ENCODE assay signal across 11 cellular contexts in the genomic region with DNA sequence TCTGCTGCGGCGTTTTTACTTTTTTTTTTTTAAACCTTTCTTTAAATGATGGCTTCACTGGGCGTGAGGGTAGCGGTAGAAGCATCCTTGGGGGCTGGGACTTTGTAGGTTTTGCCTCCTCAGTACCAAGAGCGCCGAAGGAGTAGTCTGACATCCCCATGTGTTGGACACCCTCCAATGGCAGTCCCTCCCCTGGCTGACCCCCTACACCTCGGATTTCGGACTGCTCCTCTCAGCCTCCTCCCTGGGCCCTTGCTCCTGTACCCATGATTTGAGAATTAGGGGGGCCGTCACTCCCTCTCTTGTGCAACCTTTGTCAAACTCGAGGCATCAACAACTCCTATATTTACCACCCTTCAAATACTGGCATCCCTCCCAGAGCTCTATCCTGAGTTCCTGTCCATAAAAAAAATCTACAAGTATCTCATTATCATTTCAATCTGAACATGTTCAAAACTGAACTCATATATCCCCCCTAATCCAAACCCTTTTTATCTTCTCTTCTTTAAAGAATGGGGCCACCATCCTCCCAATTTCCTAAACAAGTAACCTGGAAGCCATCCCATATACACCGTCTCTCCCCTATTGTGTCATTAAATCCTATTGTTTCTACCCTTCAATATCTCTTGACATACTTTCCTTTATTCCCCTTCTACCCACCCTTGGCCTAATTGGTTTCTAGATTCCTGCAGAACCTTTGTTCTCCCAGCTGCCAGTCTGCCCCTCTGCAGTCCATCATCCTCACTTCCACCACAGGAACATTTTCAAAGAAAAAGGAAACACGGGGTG. TPM values are rescaled to one million over a fixed set of nuclear protein-coding genes. Genes with fewer than 3 reads are reported as not detected.
A peak's percentile ranks its signal among the peaks of the same experiment; 100 is the strongest.
DNase-seq lines count a peak whose midpoint lies in the region; ATAC-seq and TF ChIP-seq lines count a peak whose summit lies in the region.
"Had no signal": no experiment of that assay in that cellular context is flagged by ENCODE, and none has a peak within 500 bp of the region (broad histone marks: within the 10 kb centered on the region; RNA-seq: fewer than 3 reads in every experiment).

No MANE protein-coding gene starts in this region.

- H3K36me3 Mint-ChIP-seq in HFFc6 (ENCODE audit: low read depth), result no peaks in the 10 kb centered on the region
- H3K36me3 Mint-ChIP-seq in activated T-helper 1 cell treated with anti-CD3 and anti-CD28 coated beads, Interleukin-12 subunit alpha, Interleukin-12 subunit beta, Interleukin-2, Interleukin-4 antibody, amounts not matched to agents 30 ng/mL and 10 ng/mL and 1 ng/mL, durations not matched to agents 14 hours and 24 hours and 36 hours (ENCODE audit: low read depth), result no peaks in the 10 kb centered on the region
- H3K36me3 Mint-ChIP-seq in mesothelial cell of epicardium, result no peaks in the 10 kb centered on the region

- 71% methylated on average over 12 of the region's 12 CpGs for WGBS in body of pancreas, 2 donors
- 81 to 83% methylated on average over 12 of the region's 12 CpGs for WGBS in thyroid gland, 2 donors

- DNase-seq in HFFc6, result no peak
- DNase-seq in activated T-helper 1 cell treated with anti-CD3 and anti-CD28 coated beads, Interleukin-12 subunit alpha, Interleukin-12 subunit beta, Interleukin-2, Interleukin-4 antibody, amounts not matched to agents 30 ng/mL and 10 ng/mL and 1 ng/mL, durations not matched to agents 14 hours and 24 hours and 36 hours (ENCODE audit: low spot score), result no peak
- DNase-seq in mesothelial cell of epicardium (ENCODE audit: low spot score in 2 of 2, unreplicated experiment in 2 of 2), result no peak
- no peak for DNase-seq in SKM-1 treated with dmso at 0.1 percent for 144 hours (lab: John Stamatoyannopoulos, UW; ENCODE audit: unreplicated experiment)
- no peak for DNase-seq in body of pancreas
- DNase-seq in thyroid gland, result no peak
- no peak for DNase-seq in foreskin melanocyte
- DNase-seq: activated CD4-positive, CD25-positive, alpha-beta regulatory T cell; left cardiac atrium; NCI-H446 treated with DMSO at 0.1 percent for 48 hours had no signal

- peak overlapping the region in 8 of 10 experiments; percentile 57 to 78 (median 67); a peak in 10 of 20 replicates for H3K4me3 ChIP-seq in BLaER1 treated with 17β-estradiol and CSF1 and Interleukin-3, amounts not matched to agents 10 nM and 100 nM
- H3K4me3 ChIP-seq in body of pancreas, result no peak overlapping the region
- peak overlapping the region in 1 of 3 donors; percentile 54 for H3K4me3 ChIP-seq in thyroid gland (replicated peaks in 1 of 3)

- H3K36me3 ChIP-seq in BLaER1 treated with 17β-estradiol and CSF1 and Interleukin-3, amounts not matched to agents 10 nM and 100 nM, result no peaks in the 10 kb centered on the region
- H3K36me3 ChIP-seq in body of pancreas (replicated peaks in 1 of 2; ENCODE audit: insufficient read depth in 1 of 2, low read depth in 2 of 2) (no peaks in the 10 kb centered on the region), thyroid gland (no peaks in the 10 kb centered on the region)

- TF ChIP-seq CTCF in HFFc6 (IDR thresholded peaks at IDR 0.05) (no peak), mesothelial cell of epicardium (IDR thresholded peaks at IDR 0.05; ENCODE audit: unreplicated experiment) (no peak), body of pancreas (IDR thresholded peaks at IDR 0.05) (no peak), thyroid gland (IDR thresholded peaks at IDR 0.05) (no peak)

- peaks cover 49 to 69% (median 61%) of the 10 kb centered on the region in 11 experiments for H3K27me3 ChIP-seq in BLaER1 treated with 17β-estradiol and CSF1 and Interleukin-3, amounts not matched to agents 10 nM and 100 nM
- H3K27me3 ChIP-seq in body of pancreas (no peaks in the 10 kb centered on the region), thyroid gland (no peaks in the 10 kb centered on the region)

- H3K4me1 ChIP-seq in BLaER1 treated with 17β-estradiol and CSF1 and Interleukin-3, amounts not matched to agents 10 nM and 100 nM, result peaks cover 6 to 16% (median 15%) of the 10 kb centered on the region in 10 experiments; a peak in 18 of 20 replicates
- peaks cover 25% of the 10 kb centered on the region for H3K4me1 ChIP-seq in body of pancreas
- H3K4me1 ChIP-seq in thyroid gland, result peaks cover 0 to 13% of the 10 kb centered on the region in 2 donors

- TF ChIP-seq POLR2A in body of pancreas (IDR thresholded peaks at IDR 0.05) (no peak), thyroid gland (IDR thresholded peaks at IDR 0.05) (no peak)

- H3K9me3 ChIP-seq in BLaER1 treated with 17β-estradiol and CSF1 and Interleukin-3, amounts not matched to agents 10 nM and 100 nM (replicated peaks in 1 of 11), result peaks cover 0 to 9% (median 0%) of the 10 kb centered on the region in 11 experiments; a peak in 2 of 22 replicates
- H3K9me3 ChIP-seq in body of pancreas (no peaks in the 10 kb centered on the region), thyroid gland (no peaks in the 10 kb centered on the region)

- H3K4me3 Mint-ChIP-seq in HFFc6 (peak overlapping the region; percentile 39; the same call in 1 of the 2 replicates), mesothelial cell of epicardium (peak overlapping the region; percentile 66)
- peak overlapping the region; percentile 63 for H3K4me3 Mint-ChIP-seq in activated T-helper 1 cell treated with anti-CD3 and anti-CD28 coated beads, Interleukin-12 subunit alpha, Interleukin-12 subunit beta, Interleukin-2, Interleukin-4 antibody, amounts not matched to agents 30 ng/mL and 10 ng/mL and 1 ng/mL, durations not matched to agents 14 hours and 24 hours and 36 hours

- peaks cover 6% of the 10 kb centered on the region; the same call in 1 of the 2 replicates for H3K4me1 Mint-ChIP-seq in HFFc6 (ENCODE audit: low read depth)
- peaks cover 13% of the 10 kb centered on the region for H3K4me1 Mint-ChIP-seq in activated T-helper 1 cell treated with anti-CD3 and anti-CD28 coated beads, Interleukin-12 subunit alpha, Interleukin-12 subunit beta, Interleukin-2, Interleukin-4 antibody, amounts not matched to agents 30 ng/mL and 10 ng/mL and 1 ng/mL, durations not matched to agents 14 hours and 24 hours and 36 hours (ENCODE audit: low read depth)
- H3K4me1 Mint-ChIP-seq in mesothelial cell of epicardium, result peaks cover 14% of the 10 kb centered on the region

- H3K9me3 Mint-ChIP-seq in HFFc6 (no peaks in the 10 kb centered on the region), mesothelial cell of epicardium (no peaks in the 10 kb centered on the region)
- no peaks in the 10 kb centered on the region for H3K9me3 Mint-ChIP-seq in activated T-helper 1 cell treated with anti-CD3 and anti-CD28 coated beads, Interleukin-12 subunit alpha, Interleukin-12 subunit beta, Interleukin-2, Interleukin-4 antibody, amounts not matched to agents 30 ng/mL and 10 ng/mL and 1 ng/mL, durations not matched to agents 14 hours and 24 hours and 36 hours

- no peak overlapping the region for H3K27ac ChIP-seq in BLaER1 treated with 17β-estradiol and CSF1 and Interleukin-3, amounts not matched to agents 10 nM and 100 nM
- H3K27ac ChIP-seq in body of pancreas, result peak overlapping the region in 1 of 4 donors; percentile 84
- no peak overlapping the region for H3K27ac ChIP-seq in thyroid gland

- H3K27ac Mint-ChIP-seq in HFFc6 (no peak overlapping the region), mesothelial cell of epicardium (no peak overlapping the region)
- no peak overlapping the region for H3K27ac Mint-ChIP-seq in activated T-helper 1 cell treated with anti-CD3 and anti-CD28 coated beads, Interleukin-12 subunit alpha, Interleukin-12 subunit beta, Interleukin-2, Interleukin-4 antibody, amounts not matched to agents 30 ng/mL and 10 ng/mL and 1 ng/mL, durations not matched to agents 14 hours and 24 hours and 36 hours

- no peak overlapping the region for H3K9ac ChIP-seq in BLaER1 treated with 17β-estradiol and CSF1 and Interleukin-3, amounts not matched to agents 10 nM and 100 nM

- intact Hi-C loops in activated T-helper 1 cell treated with anti-CD3 and anti-CD28 coated beads, Interleukin-12 subunit alpha, Interleukin-12 subunit beta, Interleukin-2, Interleukin-4 antibody, amounts not matched to agents 30 ng/mL and 10 ng/mL and 1 ng/mL, durations not matched to agents 14 hours and 24 hours and 36 hours (cut with micrococcal nuclease), result loop anchor here (5.0 kb wide), 1 partner anchor 53 kb away; a partner anchor contains a TSS
- intact Hi-C loops in body of pancreas (cut with DNase I) (no loop called here), thyroid gland (cut with DNase I) (no loop called here)

- peak overlapping the region; percentile 88 to 100 (median 98); a peak in 19 of 22 replicates for H3K4me2 ChIP-seq in BLaER1 treated with 17β-estradiol and CSF1 and Interleukin-3, amounts not matched to agents 10 nM and 100 nM

- ATAC-seq in body of pancreas, result no peak

- peaks cover 0 to 13% (median 0%) of the 10 kb centered on the region in 11 experiments; a peak in 3 of 22 replicates for H4K20me1 ChIP-seq in BLaER1 treated with 17β-estradiol and CSF1 and Interleukin-3, amounts not matched to agents 10 nM and 100 nM

- H3K27me3 Mint-ChIP-seq in HFFc6 (ENCODE audit: insufficient read depth) (peaks cover 41% of the 10 kb centered on the region), mesothelial cell of epicardium (ENCODE audit: low read depth) (peaks cover 65% of the 10 kb centered on the region)
- H3K27me3 Mint-ChIP-seq in activated T-helper 1 cell treated with anti-CD3 and anti-CD28 coated beads, Interleukin-12 subunit alpha, Interleukin-12 subunit beta, Interleukin-2, Interleukin-4 antibody, amounts not matched to agents 30 ng/mL and 10 ng/mL and 1 ng/mL, durations not matched to agents 14 hours and 24 hours and 36 hours (ENCODE audit: insufficient read depth), result peaks cover 55% of the 10 kb centered on the region

RNA-seq across cellular contexts. Expression of a gene that starts 1.2 kb away (rescaled TPM):
- under 1 TPM; 0.06 to 0.19 (median 0.08) TPM for total RNA-seq in HFFc6 (2021; fragmentation: NEBNext Ultra II Directional; extraction: Animal tissue kit (Norgen Biotek cat#: 25700))
- total RNA-seq in activated T-helper 1 cell treated with anti-CD3 and anti-CD28 coated beads, Interleukin-12 subunit alpha, Interleukin-12 subunit beta, Interleukin-2, Interleukin-4 antibody, amounts not matched to agents 30 ng/mL and 10 ng/mL and 1 ng/mL, durations not matched to agents 14 hours and 24 hours and 36 hours, result 0.22 and 0.29 TPM in 2 replicates
- total RNA-seq in mesothelial cell of epicardium (6.1 to 6.3 TPM (median 6.1 TPM) in 3 replicates), body of pancreas (10 to 100 TPM; 13.5 to 21.8 TPM), thyroid gland (1 to 10 TPM; 2.4 to 7.2 (median 4.4) TPM)

RNA-seq across cellular contexts. Expression of a gene that starts 53.3 kb away (rescaled TPM):
- 10 to 100 TPM; 40.6 to 53.4 (median 47.9) TPM for total RNA-seq in HFFc6 (2021; fragmentation: NEBNext Ultra II Directional; extraction: Animal tissue kit (Norgen Biotek cat#: 25700))
- total RNA-seq in activated T-helper 1 cell treated with anti-CD3 and anti-CD28 coated beads, Interleukin-12 subunit alpha, Interleukin-12 subunit beta, Interleukin-2, Interleukin-4 antibody, amounts not matched to agents 30 ng/mL and 10 ng/mL and 1 ng/mL, durations not matched to agents 14 hours and 24 hours and 36 hours, result 5.6 and 5.7 TPM in 2 replicates
- total RNA-seq in mesothelial cell of epicardium (54.4 to 57.6 TPM (median 55.6 TPM) in 3 replicates), body of pancreas (10 to 100 TPM; 16.5 to 35.8 TPM), thyroid gland (10 to 100 TPM; 26.4 to 47.8 (median 31.2) TPM)

RNA-seq across cellular contexts. Expression of a gene that starts 57.8 kb away (rescaled TPM):
- not detected for total RNA-seq in HFFc6 (2021; fragmentation: NEBNext Ultra II Directional; extraction: Animal tissue kit (Norgen Biotek cat#: 25700))
- total RNA-seq in activated T-helper 1 cell treated with anti-CD3 and anti-CD28 coated beads, Interleukin-12 subunit alpha, Interleukin-12 subunit beta, Interleukin-2, Interleukin-4 antibody, amounts not matched to agents 30 ng/mL and 10 ng/mL and 1 ng/mL, durations not matched to agents 14 hours and 24 hours and 36 hours, result not detected in 2 replicates
- not detected in 3 replicates for total RNA-seq in mesothelial cell of epicardium
- not detected for total RNA-seq in body of pancreas
- total RNA-seq in thyroid gland, result not detected
- total RNA-seq: left cardiac atrium had no signal

Comparison
In these comparisons a context has a peak if more than half of its experiments do, and no peak if none do; other contexts are left out.
1. H3K4me3 ChIP-seq: peak in BLaER1 treated with 17β-estradiol and CSF1 and Interleukin-3, amounts not matched to agents 10 nM and 100 nM (8 of 10); none in body of pancreas (0 of 2).
2. Peak in every context shown above with its lines, with median percentiles within 50 percentile points of each other: H3K4me3 Mint-ChIP-seq.